Comparison of ENCODE assay signal across 27 cellular contexts in the genomic region with DNA sequence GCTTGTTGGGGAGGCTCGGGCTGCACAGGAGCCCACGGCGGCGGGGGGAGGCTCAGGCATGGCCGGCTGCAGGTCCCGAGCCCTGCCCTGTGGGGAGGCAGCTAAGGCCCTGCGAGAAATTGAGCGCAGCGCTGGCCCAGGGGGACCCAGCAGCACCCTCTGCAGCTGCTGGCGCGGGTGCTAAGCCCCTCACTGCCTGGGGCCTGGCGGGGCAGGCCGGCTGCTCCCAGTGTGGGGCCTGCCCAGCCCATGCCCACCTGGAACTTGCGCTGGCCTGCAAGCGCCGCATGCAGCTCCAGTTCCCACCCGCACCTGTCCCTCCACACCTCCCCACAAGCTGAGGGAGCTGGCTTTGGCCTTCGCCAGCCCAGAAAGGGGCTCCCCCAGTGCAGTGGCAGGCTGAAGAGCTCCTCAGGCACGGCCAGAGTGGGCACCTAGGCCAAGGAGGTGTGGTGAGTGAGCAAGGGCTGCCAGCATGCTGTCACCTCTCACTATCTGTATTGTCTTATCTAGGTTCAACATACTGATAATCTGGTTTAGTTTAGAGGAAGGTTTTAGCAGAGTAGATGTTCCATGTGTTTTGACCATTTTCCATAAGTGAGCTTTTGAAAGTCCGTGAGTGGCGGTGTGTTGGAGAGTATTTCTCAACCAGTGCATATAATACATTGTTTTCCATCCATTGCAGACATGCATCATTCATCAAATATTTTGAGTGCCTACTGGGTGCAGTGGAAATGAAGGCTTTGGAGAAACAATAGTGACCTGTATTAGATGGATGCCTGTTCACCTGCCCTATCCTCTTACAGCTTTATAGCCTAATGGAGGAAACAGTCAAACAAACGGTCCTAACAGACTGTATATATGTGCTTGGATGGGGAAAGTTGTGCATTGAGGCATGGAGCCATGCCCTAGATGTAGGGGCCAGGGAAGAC. TPM values are rescaled to one million over a fixed set of nuclear protein-coding genes. Genes with fewer than 3 reads are reported as not detected.
DNase-seq lines count a peak whose midpoint lies in the region; ATAC-seq and TF ChIP-seq lines count a peak whose summit lies in the region.
"Had no signal": no experiment of that assay in that cellular context is flagged by ENCODE, and none has a peak within 500 bp of the region (broad histone marks: within the 10 kb centered on the region; RNA-seq: fewer than 3 reads in every experiment).

No MANE protein-coding gene starts in this region.

- no peaks in the 10 kb centered on the region for H3K36me3 ChIP-seq in CD8-positive, alpha-beta T cell (ENCODE audit: insufficient read depth, low read length)
- H3K36me3 ChIP-seq in left lung (no peaks in the 10 kb centered on the region), trophoblast cell (ENCODE audit: control insufficient read depth in 1 of 2, insufficient read depth in 2 of 2, low read length in 2 of 2) (no peaks in the 10 kb centered on the region), HAP-1 (replicated peaks) (no peaks in the 10 kb centered on the region)
- no peaks in the 10 kb centered on the region for H3K36me3 ChIP-seq in CD8-positive, alpha-beta memory T cell (ENCODE audit: insufficient read depth, low read length)

- no peak overlapping the region for H2BK120ac ChIP-seq in trophoblast cell (ENCODE audit: insufficient read depth, low read length, poor library complexity)

- H2AFZ ChIP-seq in trophoblast cell (ENCODE audit: insufficient read depth, low read length, poor library complexity) = peak overlapping the region; percentile 6

- peaks cover 18% of the 10 kb centered on the region for H3K36me3 Mint-ChIP-seq in CD8-positive, alpha-beta T cell
- H3K36me3 Mint-ChIP-seq in CD8-positive, alpha-beta memory T cell = peaks cover 0 to 8% (median 3%) of the 10 kb centered on the region in 3 donors

- CTCF ChIA-PET in CD8-positive, alpha-beta T cell (lab: Charles Lee) = interaction anchor here (0.8 kb wide), 1 partner anchor 10 kb away, joined by 3 read pairs; no protein-coding TSS in a partner anchor
- CTCF ChIA-PET in CD8-positive, alpha-beta memory T cell (lab: Charles Lee) = interaction anchor here (0.9 kb wide), 1 partner anchor 65 kb away, joined by 3 read pairs; a partner anchor contains a TSS

- no peak overlapping the region for H3K9ac ChIP-seq in trophoblast cell (ENCODE audit: low read length)
- H3K9ac ChIP-seq: BLaER1, KMS-11 had no signal

- H3K27ac Mint-ChIP-seq in CD8-positive, alpha-beta T cell = peak overlapping the region; percentile 37
- peak overlapping the region in 1 of 8 donors; percentile 42 for H3K27ac Mint-ChIP-seq in CD8-positive, alpha-beta memory T cell

- no peak overlapping the region for H3K4me3 ChIP-seq in CD8-positive, alpha-beta T cell (ENCODE audit: low read depth, low read length)
- no peak overlapping the region for H3K4me3 ChIP-seq in left lung
- no peak overlapping the region for H3K4me3 ChIP-seq in trophoblast cell (ENCODE audit: low read depth, low read length)
- H3K4me3 ChIP-seq in HAP-1 = no peak overlapping the region
- no peak overlapping the region for H3K4me3 ChIP-seq in CD8-positive, alpha-beta memory T cell (ENCODE audit: low read length)
- H3K4me3 ChIP-seq: BLaER1, GM12878 had no signal

- no CpG with 5 or more reads among the region's 22 CpGs for WGBS in trophoblast cell (ENCODE audit: extremely low coverage, insufficient coverage, insufficient read length)

- H2BK12ac ChIP-seq in trophoblast cell (ENCODE audit: low read length) = no peak overlapping the region

- peaks cover 2% of the 10 kb centered on the region for H3K9me3 Mint-ChIP-seq in CD8-positive, alpha-beta T cell
- no peaks in the 10 kb centered on the region for H3K9me3 Mint-ChIP-seq in CD8-positive, alpha-beta memory T cell

- no peak overlapping the region for H4K91ac ChIP-seq in trophoblast cell (ENCODE audit: low read depth, low read length)

- H3K4me1 ChIP-seq in CD8-positive, alpha-beta T cell (ENCODE audit: insufficient read depth, low read length) = no peaks in the 10 kb centered on the region
- H3K4me1 ChIP-seq in left lung (peaks cover 6 to 13% of the 10 kb centered on the region in 2 donors), trophoblast cell (ENCODE audit: control insufficient read depth in 1 of 2, insufficient read depth in 2 of 2, low read length in 2 of 2) (no peaks in the 10 kb centered on the region), HAP-1 (peaks cover 5% of the 10 kb centered on the region; the same call in 1 of the 2 replicates)
- no peaks in the 10 kb centered on the region for H3K4me1 ChIP-seq in CD8-positive, alpha-beta memory T cell (ENCODE audit: insufficient read depth, low read length)
- H3K4me1 ChIP-seq: BLaER1 had no signal

- H2AK5ac ChIP-seq in trophoblast cell (ENCODE audit: low read length) = no peak overlapping the region

- no peak overlapping the region for H3K14ac ChIP-seq in trophoblast cell (ENCODE audit: low read length)

- no peak overlapping the region for H3K4me2 ChIP-seq in trophoblast cell (ENCODE audit: low read length)
- H3K4me2 ChIP-seq: BLaER1, KMS-11 had no signal

- no peak overlapping the region for H4K12ac ChIP-seq in trophoblast cell (ENCODE audit: low read depth, low read length)

- H3K4me3 Mint-ChIP-seq in CD8-positive, alpha-beta T cell = no peak overlapping the region
- no peak overlapping the region for H3K4me3 Mint-ChIP-seq in CD8-positive, alpha-beta memory T cell
- H3K4me3 Mint-ChIP-seq: CD4-positive, CD25-positive, alpha-beta regulatory T cell had no signal

- H3K27me3 Mint-ChIP-seq in CD8-positive, alpha-beta T cell (ENCODE audit: low read depth) = no peaks in the 10 kb centered on the region
- H3K27me3 Mint-ChIP-seq in CD8-positive, alpha-beta memory T cell = no peaks in the 10 kb centered on the region
- H3K27me3 Mint-ChIP-seq: CD4-positive, CD25-positive, alpha-beta regulatory T cell had no signal

- H3K79me2 ChIP-seq in trophoblast cell (ENCODE audit: control insufficient read depth, insufficient read depth, low read length, poor library complexity) = peaks cover 9% of the 10 kb centered on the region

- no peaks in the 10 kb centered on the region for H3K79me1 ChIP-seq in trophoblast cell (ENCODE audit: low read length)

- H2BK5ac ChIP-seq in trophoblast cell (ENCODE audit: low read depth, low read length, poor library complexity) = no peak overlapping the region

- DNase-seq in CD8-positive, alpha-beta T cell = no peak
- DNase-seq in HuH-7 (ENCODE audit: low spot score) (peak; percentile 43), left lung (peak in 1 of 2 donors; percentile 66), trophoblast cell (no peak), HAP-1 (ENCODE audit: low spot score in 2 of 2) (no peak)
- no peak for DNase-seq in activated T-cell treated with anti-CD3 and anti-CD28 coated beads, Interleukin-2, amount 50 U/mL, for 48 hours
- no peak for DNase-seq in NK-92 treated with Interleukin-12 subunit alpha and Interleukin-12 subunit beta, amount 100 ng/mL, for 24 hours (lab: John Stamatoyannopoulos, UW)
- DNase-seq in CD8-positive, alpha-beta memory T cell = no peak
- DNase-seq: CD4-positive, CD25-positive, alpha-beta regulatory T cell; COR-L47; DMS53; IMR-90; MM.1S; NCI-H1048; NCI-H1417; NCI-H1694; NCI-H2029 treated with DMSO at 0.1 percent for 48 hours; NCI-H2171; NCI-H226; NCI-H510A; NCI-H69; SHP77 had no signal

- peaks cover 39% of the 10 kb centered on the region for H3K4me1 Mint-ChIP-seq in CD8-positive, alpha-beta T cell (ENCODE audit: low read depth)
- peaks cover 40 to 70% (median 58%) of the 10 kb centered on the region in 3 donors for H3K4me1 Mint-ChIP-seq in CD8-positive, alpha-beta memory T cell

- ATAC-seq in CD8-positive, alpha-beta T cell = no peak
- ATAC-seq in left lung = peak; percentile 78
- ATAC-seq: GM12878, Panc1 had no signal

- TF ChIP-seq CTCF in CD8-positive, alpha-beta T cell (IDR thresholded peaks at IDR 0.05) = no peak
- TF ChIP-seq CTCF in left lung (IDR thresholded peaks at IDR 0.05) = no peak

- intact Hi-C loops in CD8-positive, alpha-beta T cell (cut with DNase I, micrococcal nuclease) = no loop called here
- intact Hi-C loops in left lung (cut with DNase I) = no loop called here

- no peak overlapping the region for H3K18ac ChIP-seq in trophoblast cell (ENCODE audit: low read length)

- no peak overlapping the region for H3K23ac ChIP-seq in trophoblast cell (ENCODE audit: low read length)

- H3K9me3 ChIP-seq in CD8-positive, alpha-beta T cell (ENCODE audit: low read length) = no peaks in the 10 kb centered on the region
- H3K9me3 ChIP-seq in left lung = no peaks in the 10 kb centered on the region
- no peaks in the 10 kb centered on the region for H3K9me3 ChIP-seq in trophoblast cell (ENCODE audit: insufficient read depth, low read depth, low read length)
- H3K9me3 ChIP-seq in HAP-1 = no peaks in the 10 kb centered on the region
- no peaks in the 10 kb centered on the region for H3K9me3 ChIP-seq in CD8-positive, alpha-beta memory T cell (ENCODE audit: low read length)

- peak overlapping the region; percentile 75 for H3K4ac ChIP-seq in trophoblast cell (ENCODE audit: low read depth, low read length)

- no peak overlapping the region for H3K27ac ChIP-seq in CD8-positive, alpha-beta T cell (ENCODE audit: low read depth, low read length)
- H3K27ac ChIP-seq in left lung (peak overlapping the region; percentile 41 to 53), trophoblast cell (ENCODE audit: low read depth, low read length) (no peak overlapping the region)
- no peak overlapping the region for H3K27ac ChIP-seq in CD8-positive, alpha-beta memory T cell (ENCODE audit: low read depth, low read length)
- H3K27ac ChIP-seq: BLaER1, KMS-11, RWPE1 had no signal

- POLR2A ChIA-PET in CD8-positive, alpha-beta T cell (lab: Charles Lee) = no interaction called here
- POLR2A ChIA-PET in CD8-positive, alpha-beta memory T cell (lab: Charles Lee) = no interaction called here

- in situ Hi-C loops in HAP-1 (cut with MboI; ENCODE audit: low sequenced_read_pairs) = no loop called here

- H3K27me3 ChIP-seq in CD8-positive, alpha-beta T cell (ENCODE audit: insufficient read depth, low read length) = no peaks in the 10 kb centered on the region
- H3K27me3 ChIP-seq in left lung (no peaks in the 10 kb centered on the region), trophoblast cell (ENCODE audit: insufficient read depth, low read length) (no peaks in the 10 kb centered on the region), HAP-1 (ENCODE audit: low read depth) (no peaks in the 10 kb centered on the region)
- no peaks in the 10 kb centered on the region for H3K27me3 ChIP-seq in CD8-positive, alpha-beta memory T cell (ENCODE audit: insufficient read depth, low read length, poor library complexity, severe bottlenecking)
- H3K27me3 ChIP-seq: BLaER1 had no signal

- H4K8ac ChIP-seq in trophoblast cell (ENCODE audit: low read depth, low read length) = no peak overlapping the region

RNA-seq across cellular contexts. Expression of a gene that starts 13.1 kb away (rescaled TPM):
- total RNA-seq in CD8-positive, alpha-beta T cell = 1 to 10 TPM; 5.7 to 6.4 TPM
- 10 to 100 TPM; 22.0 to 23.5 TPM for total RNA-seq in left lung
- 11.4 and 11.5 TPM in 2 replicates for polyA plus RNA-seq in trophoblast cell (2013)
- total RNA-seq in CD8-positive, alpha-beta memory T cell = 10 to 100 TPM; 38.1 to 38.9 TPM
- 9.7 TPM for polyA plus RNA-seq in CD8-positive, alpha-beta memory T cell

Comparison
In these comparisons a context has a peak if more than half of its experiments do, and no peak if none do; other contexts are left out.
1. H3K27ac ChIP-seq: peak in left lung (2 of 2); none in CD8-positive, alpha-beta T cell (single experiment), trophoblast cell (single experiment) and CD8-positive, alpha-beta memory T cell (single experiment).